Comparison of ENCODE assay signal across 17 cellular contexts in genomic region chr11:36364551-36364950, GRCh38.
DNase-seq lines count a peak whose midpoint lies in the region; ATAC-seq and TF ChIP-seq lines count a peak whose summit lies in the region.
"Had no signal": no experiment of that assay in that cellular context is flagged by ENCODE, and none has a peak within 500 bp of the region (broad histone marks: within the 10 kb centered on the region; RNA-seq: fewer than 3 reads in every experiment).

No MANE protein-coding gene starts in this region.

- H3K9me3 ChIP-seq in GM23248 (ENCODE audit: low read depth), result no peaks in the 10 kb centered on the region
- H3K9me3 ChIP-seq in RWPE2 (ENCODE audit: severe bottlenecking), result no peaks in the 10 kb centered on the region
- H3K9me3 ChIP-seq: BE2C, suprapubic skin had no signal

- H3K4me1 ChIP-seq in GM23248 (ENCODE audit: insufficient read depth), result peaks cover 28% of the 10 kb centered on the region
- H3K4me1 ChIP-seq in RWPE2 (ENCODE audit: insufficient read depth, poor library complexity, severe bottlenecking), result peaks cover 38% of the 10 kb centered on the region
- H3K4me1 ChIP-seq: BE2C had no signal

- no peaks in the 10 kb centered on the region for H3K9me2 ChIP-seq in GM23248 (ENCODE audit: insufficient read depth)

- no peaks in the 10 kb centered on the region for H3K36me3 ChIP-seq in GM23248 (ENCODE audit: low read depth)
- no peaks in the 10 kb centered on the region for H3K36me3 ChIP-seq in RWPE2 (ENCODE audit: low read depth)
- H3K36me3 ChIP-seq: BE2C, suprapubic skin had no signal

- no peak overlapping the region for H3K9ac ChIP-seq in GM23248

- 69 to 77% methylated on average over 4 of the region's 4 CpGs for WGBS in GM23248 (ENCODE audit: low coverage in 1 of 2, low lambda C conversion rate in 2 of 2, missing lambda C conversion rate in 2 of 2), 2 experiments

- H3K27me3 ChIP-seq in GM23248 (replicated peaks; ENCODE audit: insufficient read depth) (no peaks in the 10 kb centered on the region), RWPE2 (ENCODE audit: insufficient read depth, poor library complexity, severe bottlenecking) (no peaks in the 10 kb centered on the region)
- H3K27me3 ChIP-seq: BE2C, suprapubic skin had no signal

- H3F3A ChIP-seq in GM23248 (ENCODE audit: insufficient read depth), result peaks cover 12% of the 10 kb centered on the region

- peak; percentile 36 for DNase-seq in GM23248
- no peak for DNase-seq in RWPE2 (ENCODE audit: low spot score)
- peak; percentile 58 for DNase-seq in renal cortical epithelial cell (ENCODE audit: low read depth)
- DNase-seq in COLO668 (lab: John Stamatoyannopoulos, UW; ENCODE audit: unreplicated experiment), result no peak
- DNase-seq in KBM-7, result no peak
- DNase-seq: activated naive CD4-positive, alpha-beta T cell; aorta; BE2C; DMS79 treated with DMSO at 0.1 percent for 48 hours; IMR-90; NCI-H1105; stimulated activated CD4-positive, alpha-beta T cell treated with anti-CD3 and anti-CD28 coated beads, Interleukin-2, amount 100 ng/mL, for 48 hours had no signal

- peak overlapping the region; percentile 11 for H3K4me2 ChIP-seq in GM23248 (ENCODE audit: unreplicated experiment)

- H2AFZ ChIP-seq in GM23248, result no peak overlapping the region

- H3K79me2 ChIP-seq in GM23248 (ENCODE audit: insufficient read depth), result no peaks in the 10 kb centered on the region

- H3K4me3 ChIP-seq in GM23248, result no peak overlapping the region
- no peak overlapping the region for H3K4me3 ChIP-seq in RWPE2 (ENCODE audit: severe bottlenecking)
- H3K4me3 ChIP-seq: suprapubic skin had no signal

- ATAC-seq in RWPE2 (ENCODE audit: low read depth) (peak; percentile 77), esophagus mucosa (peak; percentile 74), HG02610 (IDR thresholded peaks at IDR 0.05; ENCODE audit: unreplicated experiment) (no peak)
- ATAC-seq: activated CD4-positive, CD25-positive, alpha-beta regulatory T cell treated with anti-CD3 and anti-CD28 coated beads, Interleukin-2, amount 50 U/mL, for 24 hours; Right ventricle myocardium inferior had no signal

- in situ Hi-C loops in GM23248 (cut with MboI) (no loop called here), KBM-7 (cut with MboI; ENCODE audit: low pct_unique_long_range_greater_than_20kb, low sequenced_read_pairs) (no loop called here)

- H3K27ac ChIP-seq in GM23248, result no peak overlapping the region
- peak overlapping the region; percentile 95 for H3K27ac ChIP-seq in RWPE2 (ENCODE audit: poor library complexity, severe bottlenecking)
- H3K27ac ChIP-seq: suprapubic skin had no signal

- no peak for TF ChIP-seq CTCF in RWPE2 (IDR thresholded peaks at IDR 0.05; ENCODE audit: poor library complexity, severe bottlenecking)

- no peaks in the 10 kb centered on the region for H4K20me1 ChIP-seq in GM23248 (ENCODE audit: insufficient read depth)

Comparison
In these comparisons a context has a peak if more than half of its experiments do, and no peak if none do; other contexts are left out.
1. DNase-seq: peak in GM23248 (single experiment) and renal cortical epithelial cell (single experiment); none in RWPE2 (single experiment), COLO668 (single experiment) and KBM-7 (single experiment).